Comparison of ENCODE assay signal across 9 cellular contexts in the genomic region with DNA sequence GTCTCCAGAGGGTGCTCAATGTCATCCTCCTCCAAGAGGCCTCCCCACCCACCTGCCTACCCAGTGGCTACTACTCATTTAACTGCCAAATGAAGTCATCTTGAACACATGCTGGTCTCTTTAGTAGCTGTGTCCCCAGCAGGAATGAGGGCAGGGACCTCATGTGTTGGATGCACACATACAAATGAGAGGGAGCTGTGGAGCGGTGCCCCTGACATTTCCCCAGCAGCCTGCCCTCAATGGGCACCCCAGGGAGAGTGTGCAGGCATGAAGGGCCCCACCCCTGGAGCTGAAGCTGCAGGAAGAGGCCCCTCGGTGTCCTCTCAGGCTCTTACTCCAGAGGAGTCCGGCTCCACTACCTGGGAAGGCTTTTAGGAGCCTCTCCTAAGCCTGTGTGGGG.
"Had no signal": no experiment of that assay in that cellular context is flagged by ENCODE, and none has a peak within 500 bp of the region (broad histone marks: within the 10 kb centered on the region; RNA-seq: fewer than 3 reads in every experiment).

No MANE protein-coding gene starts in this region.

- DNase-seq: GM23248, GOT3, H7, IMR-90, KG1 had no signal

- H3K27ac ChIP-seq: GM23248 had no signal

- H2AFZ ChIP-seq: GM23248 had no signal

- H3K9ac ChIP-seq: GM23248 had no signal

- H3K4me3 ChIP-seq: GM23248, HAP-1, K562 had no signal

- FAIRE-seq: HTR-8/SVneo, K562 had no signal

- H3K4me1 ChIP-seq: HAP-1 had no signal

- ATAC-seq: HCT116, K562 had no signal

- H3K36me3 ChIP-seq: HAP-1 had no signal
